In genomic region chr7:102426268-102427031, GRCh38 we compare ENCODE assay signal across 1 cellular context.
TF ChIP-seq lines count a peak whose summit lies in the region.

No MANE protein-coding gene starts in this region.

TF ChIP-seq in WTC11, 78 proteins besides CTCF, POLR2A, EP300 and RAD21 (continued from another document):
- TF ChIP-seq ZBTB43 (CRISPR knock-in tag; IDR thresholded peaks at IDR 0.05) (no peak), E2F1 (CRISPR knock-in tag; IDR thresholded peaks at IDR 0.05) (no peak)
TF ChIP-seq in WTC11: peak in this region for 0.
